2 cellular contexts compared by ENCODE assay signal in genomic region chr1:204691328-204691730, GRCh38. TPM values are rescaled to one million over a fixed set of nuclear protein-coding genes. Genes with fewer than 3 reads are reported as not detected.
"Had no signal": no experiment of that assay in that cellular context is flagged by ENCODE, and none has a peak within 500 bp of the region (broad histone marks: within the 10 kb centered on the region; RNA-seq: fewer than 3 reads in every experiment).

No MANE protein-coding gene starts in this region.

RNA-seq across cellular contexts. Expression of gene LRRN2, which starts 5.8 kb away (rescaled TPM):
- total RNA-seq: activated B cell treated with CpG ODN at 0.5 μM for 24 hours; activated naive CD8-positive, alpha-beta T cell treated with anti-CD3 and anti-CD28 coated beads, Interleukin-2, amount 10 ng/mL, durations not matched to agents 7 days and 5 days had no signal
